Comparison of ENCODE assay signal across 12 cellular contexts in genomic region chr14:91405241-91405721, GRCh38. TPM values are rescaled to one million over a fixed set of nuclear protein-coding genes. Genes with fewer than 3 reads are reported as not detected.
A peak's percentile ranks its signal among the peaks of the same experiment; 100 is the strongest.
DNase-seq lines count a peak whose midpoint lies in the region; ATAC-seq, FAIRE-seq and TF ChIP-seq lines count a peak whose summit lies in the region.
"Had no signal": no experiment of that assay in that cellular context is flagged by ENCODE, and none has a peak within 500 bp of the region (broad histone marks: within the 10 kb centered on the region; RNA-seq: fewer than 3 reads in every experiment).

No MANE protein-coding gene starts in this region.

- DNase-seq in D721Med (ENCODE audit: insufficient read length, low spot score) (no peak), sigmoid colon (no peak)
- peak; percentile 78 for DNase-seq in activated CD4-positive, alpha-beta T cell treated with anti-CD3 and anti-CD28 coated beads, Interleukin-2, amount 50 U/mL, for 4 hours
- peak; percentile 75 for DNase-seq in stimulated activated CD4-positive, alpha-beta T cell treated with anti-CD3 and anti-CD28 coated beads, Interleukin-4, amount 100 ng/mL, for 24 hours
- DNase-seq: gastrocnemius medialis had no signal

- peak; percentile 0 for TF ChIP-seq CTCF in D721Med (IDR thresholded peaks at IDR 0.05; ENCODE audit: insufficient read depth, missing control alignments)
- TF ChIP-seq CTCF in sigmoid colon (IDR thresholded peaks at IDR 0.05): no peak

- H3K9me3 Mint-ChIP-seq in activated naive CD8-positive, alpha-beta T cell (ENCODE audit: low read depth): no peaks in the 10 kb centered on the region

- H3K27ac Mint-ChIP-seq in activated naive CD8-positive, alpha-beta T cell: peak overlapping the region; percentile 96

- no peaks in the 10 kb centered on the region for H3K9me3 ChIP-seq in sigmoid colon
- H3K9me3 ChIP-seq: gastrocnemius medialis had no signal

- TF ChIP-seq POLR2A in sigmoid colon (IDR thresholded peaks at IDR 0.05): no peak

- no peaks in the 10 kb centered on the region for H3K36me3 ChIP-seq in sigmoid colon
- H3K36me3 ChIP-seq: gastrocnemius medialis had no signal

- H3K4me3 ChIP-seq in sigmoid colon: no peak overlapping the region
- H3K4me3 ChIP-seq: gastrocnemius medialis had no signal

- intact Hi-C loops in sigmoid colon (cut with DNase I): no loop called here

- no peak for FAIRE-seq in D721Med (lab: Jason Lieb, UNC)
- FAIRE-seq: colon had no signal

- H3K36me3 Mint-ChIP-seq in activated naive CD8-positive, alpha-beta T cell: peaks cover 8% of the 10 kb centered on the region

- H3K27me3 Mint-ChIP-seq in activated naive CD8-positive, alpha-beta T cell: no peaks in the 10 kb centered on the region

- peaks cover 0 to 8% (median 0%) of the 10 kb centered on the region in 4 donors for H3K4me1 ChIP-seq in sigmoid colon

- peak overlapping the region; percentile 82 for H3K4me3 Mint-ChIP-seq in activated naive CD8-positive, alpha-beta T cell

- no peak for ATAC-seq in HG03196 (IDR thresholded peaks at IDR 0.05; ENCODE audit: unreplicated experiment)
- ATAC-seq in GM21528 (IDR thresholded peaks at IDR 0.05; ENCODE audit: low FRiP score, unreplicated experiment): no peak
- no peak for ATAC-seq in GM21825 (IDR thresholded peaks at IDR 0.05; ENCODE audit: unreplicated experiment)
- ATAC-seq: gastrocnemius medialis had no signal

- H3K27me3 ChIP-seq in sigmoid colon: no peaks in the 10 kb centered on the region
- H3K27me3 ChIP-seq: gastrocnemius medialis had no signal

- no peak for TF ChIP-seq EP300 in sigmoid colon (IDR thresholded peaks at IDR 0.05)

- H3K4me1 Mint-ChIP-seq in activated naive CD8-positive, alpha-beta T cell (ENCODE audit: low read depth): peaks cover 96% of the 10 kb centered on the region

- no peak overlapping the region for H3K27ac ChIP-seq in sigmoid colon
- H3K27ac ChIP-seq: KMS-11 had no signal

- WGBS in sigmoid colon, 2 donors: 68 to 85% methylated on average over 14 of the region's 14 CpGs

RNA-seq across cellular contexts. Expression of gene CCDC88C, which starts 12.3 kb away (rescaled TPM):
- 1 to 10 TPM in 3 of 4 donors, under 1 TPM in 1; 0.95 to 3.9 (median 1.4) TPM for total RNA-seq in sigmoid colon
- 10 to 100 TPM; 14.4 to 45.7 (median 21.0) TPM for polyA plus RNA-seq in sigmoid colon
- polyA plus RNA-seq: BJ had no signal

Comparison
In these comparisons a context has a peak if more than half of its experiments do, and no peak if none do; other contexts are left out.
1. DNase-seq: peak in activated CD4-positive, alpha-beta T cell treated with anti-CD3 and anti-CD28 coated beads, Interleukin-2, amount 50 U/mL, for 4 hours (2 of 2) and stimulated activated CD4-positive, alpha-beta T cell treated with anti-CD3 and anti-CD28 coated beads, Interleukin-4, amount 100 ng/mL, for 24 hours (single experiment); none in D721Med (single experiment) and sigmoid colon (single experiment).